In the genomic region with DNA sequence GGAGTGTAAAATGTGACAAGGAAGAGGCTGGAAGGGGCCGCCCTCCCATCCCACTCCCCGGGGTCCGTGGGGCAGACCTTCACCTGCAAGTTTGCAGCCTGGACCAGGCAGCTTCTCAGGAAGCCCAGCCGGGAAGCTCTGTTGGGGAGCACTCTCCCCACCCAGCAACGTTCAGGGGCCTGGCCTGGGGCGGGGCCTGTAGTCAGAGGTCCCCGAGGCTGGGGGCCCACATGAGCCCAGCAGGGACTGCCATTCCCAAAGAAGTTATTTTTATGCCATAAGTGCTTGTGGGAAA, we compare ENCODE assay signal across 19 cellular contexts. TPM values are rescaled to one million over a fixed set of nuclear protein-coding genes. Genes with fewer than 3 reads are reported as not detected.
A peak's percentile ranks its signal among the peaks of the same experiment; 100 is the strongest.
DNase-seq lines count a peak whose midpoint lies in the region; ATAC-seq and TF ChIP-seq lines count a peak whose summit lies in the region.
"Had no signal": no experiment of that assay in that cellular context is flagged by ENCODE, and none has a peak within 500 bp of the region (broad histone marks: within the 10 kb centered on the region; RNA-seq: fewer than 3 reads in every experiment).

No MANE protein-coding gene starts in this region.

- H2AFZ ChIP-seq in PC-9 = peak overlapping the region; percentile 60; the same call in 1 of the 2 replicates

- H3K27me3 Mint-ChIP-seq in memory B cell = peaks cover 11% of the 10 kb centered on the region
- peaks cover 7 to 9% of the 10 kb centered on the region in 2 donors for H3K27me3 Mint-ChIP-seq in stimulated activated naive B cell treated with anti-CD40 and anti-IgM and Interleukin-4, amounts not matched to agents 10 μg/mL and 1 μg/mL and 100 μg/mL, for 72 hours
- H3K27me3 Mint-ChIP-seq: activated CD4-positive, alpha-beta memory T cell treated with anti-CD3 and anti-CD28 coated beads, Interleukin-2, amount 10 ng/mL, durations not matched to agents 7 days and 5 days; activated T-cell treated with anti-CD3 and anti-CD28 coated beads, Interleukin-2, amount 50 U/mL, for 24 hours had no signal

- POLR2A ChIA-PET in PC-9 (lab: Charles Lee; ENCODE audit: unreplicated experiment) = no interaction called here

- H3F3A ChIP-seq in PC-9 (ENCODE audit: insufficient read depth, low read depth) = peaks cover 30% of the 10 kb centered on the region; the same call in 1 of the 2 replicates

- H3K4me1 ChIP-seq in cardiac muscle cell (ENCODE audit: low read depth) (peaks cover 12% of the 10 kb centered on the region), PC-9 (replicated peaks; ENCODE audit: insufficient read depth) (peaks cover 26% of the 10 kb centered on the region)
- H3K4me1 ChIP-seq: foreskin keratinocyte had no signal

- no peaks in the 10 kb centered on the region for H3K27me3 ChIP-seq in cardiac muscle cell
- H3K27me3 ChIP-seq in PC-9 (ENCODE audit: insufficient read depth, low read depth) = no peaks in the 10 kb centered on the region
- H3K27me3 ChIP-seq: brain microvascular endothelial cell had no signal

- TF ChIP-seq CTCF in cardiac muscle cell (IDR thresholded peaks at IDR 0.05; ENCODE audit: low read depth, low read length) = no peak
- no peak for TF ChIP-seq CTCF in PC-9 (conservative IDR thresholded peaks at IDR 0.05)

- H3K79me2 ChIP-seq in PC-9 (ENCODE audit: low read depth) = no peaks in the 10 kb centered on the region

- H3K27ac ChIP-seq in cardiac muscle cell = peak overlapping the region; percentile 29
- H3K27ac ChIP-seq in PC-9 = peak overlapping the region; percentile 70
- H3K27ac ChIP-seq: brain microvascular endothelial cell, C4-2B, foreskin keratinocyte, left lung had no signal

- H3K4me3 Mint-ChIP-seq in memory B cell = no peak overlapping the region
- H3K4me3 Mint-ChIP-seq in stimulated activated naive B cell treated with anti-CD40 and anti-IgM and Interleukin-4, amounts not matched to agents 10 μg/mL and 1 μg/mL and 100 μg/mL, for 72 hours = no peak overlapping the region
- H3K4me3 Mint-ChIP-seq: activated CD4-positive, alpha-beta memory T cell treated with anti-CD3 and anti-CD28 coated beads, Interleukin-2, amount 10 ng/mL, durations not matched to agents 7 days and 5 days; activated T-cell treated with anti-CD3 and anti-CD28 coated beads, Interleukin-2, amount 50 U/mL, for 24 hours had no signal

- no peaks in the 10 kb centered on the region for H3K9me2 ChIP-seq in PC-9 (ENCODE audit: insufficient read depth)

- H3K4me1 Mint-ChIP-seq in memory B cell = peaks cover 11% of the 10 kb centered on the region
- peaks cover 16 to 28% of the 10 kb centered on the region in 2 donors for H3K4me1 Mint-ChIP-seq in stimulated activated naive B cell treated with anti-CD40 and anti-IgM and Interleukin-4, amounts not matched to agents 10 μg/mL and 1 μg/mL and 100 μg/mL, for 72 hours

- DNase-seq in cardiac muscle cell (ENCODE audit: low read depth in 1 of 2, low spot score in 1 of 2) = no peak
- no peak for DNase-seq in left ventricle myocardium superior
- DNase-seq in PC-9 = peak in 1 of 2 experiments; percentile 34
- no peak for DNase-seq in memory B cell (ENCODE audit: low spot score in 2 of 2)
- no peak for DNase-seq in stimulated activated naive B cell treated with anti-CD40 and anti-IgM and Interleukin-4, amounts not matched to agents 10 μg/mL and 1 μg/mL and 100 μg/mL, for 72 hours
- no peak for DNase-seq in SKM-1 (lab: John Stamatoyannopoulos, UW; ENCODE audit: unreplicated experiment)
- DNase-seq in NCI-H2107 (lab: John Stamatoyannopoulos, UW) = no peak
- no peak for DNase-seq in NCI-H2029 (lab: John Stamatoyannopoulos, UW)
- DNase-seq: activated CD4-positive, alpha-beta memory T cell treated with anti-CD3 and anti-CD28 coated beads, Interleukin-2, amount 10 ng/mL, durations not matched to agents 7 days and 5 days; activated CD4-positive, CD25-positive, alpha-beta regulatory T cell; activated gamma-delta T cell treated with Interleukin-2 at 50 U/mL for 16 hours; activated T-cell treated with anti-CD3 and anti-CD28 coated beads, Interleukin-2, amount 50 U/mL, for 24 hours; brain microvascular endothelial cell; effector CD8-positive, alpha-beta T cell; NCI-H1436; stimulated activated CD8-positive, alpha-beta memory T cell treated with anti-CD3 and anti-CD28 coated beads, Interleukin-4, amount 100 ng/mL, for 48 hours had no signal

- BruUV-seq in PC-9 (replicated peaks; lab: Mats Ljungman, UMichigan) = no TSS peak

- no peaks in the 10 kb centered on the region for H3K36me3 Mint-ChIP-seq in memory B cell
- H3K36me3 Mint-ChIP-seq in stimulated activated naive B cell treated with anti-CD40 and anti-IgM and Interleukin-4, amounts not matched to agents 10 μg/mL and 1 μg/mL and 100 μg/mL, for 72 hours = no peaks in the 10 kb centered on the region

- H4K20me1 ChIP-seq in PC-9 (ENCODE audit: insufficient read depth) = no peaks in the 10 kb centered on the region

- H3K36me3 ChIP-seq in cardiac muscle cell (no peaks in the 10 kb centered on the region), PC-9 (ENCODE audit: low read depth) (no peaks in the 10 kb centered on the region)
- H3K36me3 ChIP-seq: brain microvascular endothelial cell, left lung had no signal

- intact Hi-C loops in left ventricle myocardium superior (cut with micrococcal nuclease) (no loop called here), PC-9 (cut with micrococcal nuclease; ENCODE audit: unreplicated experiment) (loop anchor here (1.0 to 5.0 kb wide), 2 partner anchors 34 to 49 kb away; no protein-coding TSS in a partner anchor)

- ATAC-seq in left ventricle myocardium superior (no peak), memory B cell (ENCODE audit: low read depth) (peak; percentile 24)
- ATAC-seq in stimulated activated naive B cell treated with anti-CD40 and anti-IgM and Interleukin-4, amounts not matched to agents 10 μg/mL and 1 μg/mL and 100 μg/mL, for 72 hours (replicated peaks) = no peak

- no peaks in the 10 kb centered on the region for H3K9me3 ChIP-seq in cardiac muscle cell (ENCODE audit: low read depth)
- H3K9me3 ChIP-seq in PC-9 (ENCODE audit: insufficient read depth, low read depth) = no peaks in the 10 kb centered on the region
- H3K9me3 ChIP-seq: left lung had no signal

- H3K4me2 ChIP-seq in PC-9 = peak overlapping the region; percentile 82

- CTCF ChIA-PET in PC-9 (lab: Charles Lee) = interaction anchor here (0.6 kb wide), 1 partner anchor 73 kb away, joined by 3 read pairs; no protein-coding TSS in a partner anchor

- H3K9me3 Mint-ChIP-seq in memory B cell = peaks cover 4% of the 10 kb centered on the region
- no peaks in the 10 kb centered on the region for H3K9me3 Mint-ChIP-seq in stimulated activated naive B cell treated with anti-CD40 and anti-IgM and Interleukin-4, amounts not matched to agents 10 μg/mL and 1 μg/mL and 100 μg/mL, for 72 hours
- H3K9me3 Mint-ChIP-seq: activated CD4-positive, alpha-beta memory T cell treated with anti-CD3 and anti-CD28 coated beads, Interleukin-2, amount 10 ng/mL, durations not matched to agents 7 days and 5 days; activated T-cell treated with anti-CD3 and anti-CD28 coated beads, Interleukin-2, amount 50 U/mL, for 24 hours had no signal

- H3K27ac Mint-ChIP-seq in memory B cell = no peak overlapping the region
- H3K27ac Mint-ChIP-seq in stimulated activated naive B cell treated with anti-CD40 and anti-IgM and Interleukin-4, amounts not matched to agents 10 μg/mL and 1 μg/mL and 100 μg/mL, for 72 hours = peak overlapping the region; percentile 67
- H3K27ac Mint-ChIP-seq: activated CD4-positive, alpha-beta memory T cell treated with anti-CD3 and anti-CD28 coated beads, Interleukin-2, amount 10 ng/mL, durations not matched to agents 7 days and 5 days; activated T-cell treated with anti-CD3 and anti-CD28 coated beads, Interleukin-2, amount 50 U/mL, for 24 hours had no signal

- H3K4me3 ChIP-seq in cardiac muscle cell (no peak overlapping the region), PC-9 (peak overlapping the region; percentile 48; the same call in 1 of the 2 replicates)
- H3K4me3 ChIP-seq: left lung had no signal

RNA-seq across cellular contexts. Expression of a gene that starts 32.7 kb away (rescaled TPM):
- total RNA-seq in cardiac muscle cell (17.8 and 20.9 TPM in 2 replicates), left ventricle myocardium superior (15.4 TPM), PC-9 (2021) (39.2 and 51.4 TPM in 2 replicates)
- polyA plus RNA-seq in cardiac muscle cell = 7.1 and 7.3 TPM in 2 replicates
